Comparison of ENCODE assay signal across 8 cellular contexts in genomic region chrX:16123222-16123786, GRCh38. TPM values are rescaled to one million over a fixed set of nuclear protein-coding genes. Genes with fewer than 3 reads are reported as not detected.
DNase-seq lines count a peak whose midpoint lies in the region; ATAC-seq and TF ChIP-seq lines count a peak whose summit lies in the region.

TSS of gene GRPR (plus strand) at chrX:16123565. CDS start at chrX:16123954, 389 bp downstream.

- H3K27me3 Mint-ChIP-seq in activated T-helper 2 cell treated with anti-CD3 and anti-CD28 coated beads, Interferon-gamma antibody, Interleukin-2, Interleukin-4, amounts not matched to agents 10 μg/mL and 5 μg/mL and 100 μg/mL, durations not matched to agents 14 hours and 24 hours and 36 hours (ENCODE audit: low read depth): peaks cover 27% of the 10 kb centered on the region

- H3K4me2 ChIP-seq in DOHH2 (ENCODE audit: low read length): no peak within 1 kb of the TSS

- TF ChIP-seq POLR2A in testis (IDR thresholded peaks at IDR 0.05): no peak

- H3K79me2 ChIP-seq in DOHH2 (ENCODE audit: control insufficient read depth, low read length): no peaks in the 10 kb centered on the region

- 5 to 27% methylated on average over 3 to 6 of the region's 6 CpGs for WGBS in testis, 2 donors

- intact Hi-C loops in activated T-helper 2 cell treated with anti-CD3 and anti-CD28 coated beads, Interferon-gamma antibody, Interleukin-2, Interleukin-4, amounts not matched to agents 10 μg/mL and 5 μg/mL and 100 μg/mL, durations not matched to agents 14 hours and 24 hours and 36 hours (cut with micrococcal nuclease): no loop called here
- intact Hi-C loops in testis (cut with DNase I; ENCODE audit: low total_unique reads): no loop called here

- H3K27ac Mint-ChIP-seq in activated T-helper 2 cell treated with anti-CD3 and anti-CD28 coated beads, Interferon-gamma antibody, Interleukin-2, Interleukin-4, amounts not matched to agents 10 μg/mL and 5 μg/mL and 100 μg/mL, durations not matched to agents 14 hours and 24 hours and 36 hours: no peak within 1 kb of the TSS

- H3K27ac ChIP-seq in DOHH2 (ENCODE audit: low read depth, low read length) (no peak within 1 kb of the TSS), testis (no peak within 1 kb of the TSS)

- H3K36me3 Mint-ChIP-seq in activated T-helper 2 cell treated with anti-CD3 and anti-CD28 coated beads, Interferon-gamma antibody, Interleukin-2, Interleukin-4, amounts not matched to agents 10 μg/mL and 5 μg/mL and 100 μg/mL, durations not matched to agents 14 hours and 24 hours and 36 hours (ENCODE audit: low read depth): no peaks in the 10 kb centered on the region

- no peaks in the 10 kb centered on the region for H3K9me2 ChIP-seq in DOHH2 (replicated peaks; ENCODE audit: control insufficient read depth, low read length)

- H3K4me1 ChIP-seq in DOHH2 (ENCODE audit: control insufficient read depth, low read length) (peaks cover 33% of the 10 kb centered on the region), testis (no peaks in the 10 kb centered on the region)

- no peaks in the 10 kb centered on the region for H3K36me3 ChIP-seq in DOHH2 (ENCODE audit: control insufficient read depth, low read length)
- H3K36me3 ChIP-seq in testis (ENCODE audit: low read depth, missing control alignments): no peaks in the 10 kb centered on the region

- peaks cover 17% of the 10 kb centered on the region for H3K4me1 Mint-ChIP-seq in activated T-helper 2 cell treated with anti-CD3 and anti-CD28 coated beads, Interferon-gamma antibody, Interleukin-2, Interleukin-4, amounts not matched to agents 10 μg/mL and 5 μg/mL and 100 μg/mL, durations not matched to agents 14 hours and 24 hours and 36 hours (ENCODE audit: low read depth)

- DNase-seq in LHCN-M2 (ENCODE audit: low read depth): peak; percentile 77
- DNase-seq in RKO (ENCODE audit: low spot score): peak; percentile 89
- peak; percentile 14 for DNase-seq in activated T-helper 2 cell treated with anti-CD3 and anti-CD28 coated beads, Interferon-gamma antibody, Interleukin-2, Interleukin-4, amounts not matched to agents 10 μg/mL and 5 μg/mL and 100 μg/mL, durations not matched to agents 14 hours and 24 hours and 36 hours (ENCODE audit: low spot score)
- DNase-seq in foreskin melanocyte: peak; percentile 64
- DNase-seq in nucleus accumbens (lab: John Stamatoyannopoulos, UW): peak in 45 of 56 donors; percentile 0 to 74 (median 16)
- DNase-seq in testis: peak; percentile 89

- no peaks in the 10 kb centered on the region for H3K27me3 ChIP-seq in DOHH2 (ENCODE audit: control insufficient read depth, low read length)
- H3K27me3 ChIP-seq in testis: no peaks in the 10 kb centered on the region

- H4K20me1 ChIP-seq in DOHH2 (ENCODE audit: control insufficient read depth, insufficient read depth, low read depth, low read length): no peaks in the 10 kb centered on the region

- TF ChIP-seq CTCF in DOHH2 (IDR thresholded peaks at IDR 0.05; ENCODE audit: low read depth, low read length, poor library complexity, severe bottlenecking): peak; percentile 73
- peak; percentile 24 to 57 (median 45) for TF ChIP-seq CTCF in testis (IDR thresholded peaks at IDR 0.05)

- H3K9me3 ChIP-seq in DOHH2 (ENCODE audit: control insufficient read depth, insufficient read depth, low read length) (no peaks in the 10 kb centered on the region), testis (no peaks in the 10 kb centered on the region)

- no peaks in the 10 kb centered on the region for H3F3A ChIP-seq in DOHH2 (ENCODE audit: control insufficient read depth, insufficient read depth)

- ATAC-seq in GM21825 (IDR thresholded peaks at IDR 0.05; ENCODE audit: unreplicated experiment): peak; percentile 62

- peaks cover 4% of the 10 kb centered on the region for H3K9me3 Mint-ChIP-seq in activated T-helper 2 cell treated with anti-CD3 and anti-CD28 coated beads, Interferon-gamma antibody, Interleukin-2, Interleukin-4, amounts not matched to agents 10 μg/mL and 5 μg/mL and 100 μg/mL, durations not matched to agents 14 hours and 24 hours and 36 hours

- no peak within 1 kb of the TSS for H3K4me3 Mint-ChIP-seq in activated T-helper 2 cell treated with anti-CD3 and anti-CD28 coated beads, Interferon-gamma antibody, Interleukin-2, Interleukin-4, amounts not matched to agents 10 μg/mL and 5 μg/mL and 100 μg/mL, durations not matched to agents 14 hours and 24 hours and 36 hours (ENCODE audit: low read depth)

- no peak within 1 kb of the TSS for H3K4me3 ChIP-seq in DOHH2 (ENCODE audit: low read length)
- no peak within 1 kb of the TSS for H3K4me3 ChIP-seq in testis

RNA-seq across cellular contexts. Expression of gene GRPR, which starts in this region (rescaled TPM):
- total RNA-seq in LHCN-M2 (2014; rRNA removed): 0.06 and 0.26 TPM in 2 replicates
- polyA plus RNA-seq in LHCN-M2 (2012): 0.10 TPM
- 0.18 TPM in 1 of 2 replicates, not detected in the other for total RNA-seq in activated T-helper 2 cell treated with anti-CD3 and anti-CD28 coated beads, Interferon-gamma antibody, Interleukin-2, Interleukin-4, amounts not matched to agents 10 μg/mL and 5 μg/mL and 100 μg/mL, durations not matched to agents 14 hours and 24 hours and 36 hours
- total RNA-seq in testis: under 1 TPM in 1 of 2 donors, not detected in 1; 0.12 TPM
- polyA plus RNA-seq in testis (ENCODE audit: insufficient read depth, low read depth, low replicate concordance): 0.21 TPM

Comparison
In these comparisons a context has a peak if more than half of its experiments do, and no peak if none do; other contexts are left out.
1. Peak in DNase-seq in LHCN-M2; RNA of the gene not detected or under 1 TPM.
2. Peak in DNase-seq in activated T-helper 2 cell treated with anti-CD3 and anti-CD28 coated beads, Interferon-gamma antibody, Interleukin-2, Interleukin-4, amounts not matched to agents 10 μg/mL and 5 μg/mL and 100 μg/mL, durations not matched to agents 14 hours and 24 hours and 36 hours; RNA of the gene not detected or under 1 TPM.
3. Peak in DNase-seq in testis; RNA of the gene not detected or under 1 TPM.
4. DNase-seq: peak in every context shown above with its lines; median percentile 89 in RKO; 89 in testis; 77 in LHCN-M2; 64 in foreskin melanocyte; 16 in nucleus accumbens; 14 in activated T-helper 2 cell treated with anti-CD3 and anti-CD28 coated beads, Interferon-gamma antibody, Interleukin-2, Interleukin-4, amounts not matched to agents 10 μg/mL and 5 μg/mL and 100 μg/mL, durations not matched to agents 14 hours and 24 hours and 36 hours.